In the genomic region with DNA sequence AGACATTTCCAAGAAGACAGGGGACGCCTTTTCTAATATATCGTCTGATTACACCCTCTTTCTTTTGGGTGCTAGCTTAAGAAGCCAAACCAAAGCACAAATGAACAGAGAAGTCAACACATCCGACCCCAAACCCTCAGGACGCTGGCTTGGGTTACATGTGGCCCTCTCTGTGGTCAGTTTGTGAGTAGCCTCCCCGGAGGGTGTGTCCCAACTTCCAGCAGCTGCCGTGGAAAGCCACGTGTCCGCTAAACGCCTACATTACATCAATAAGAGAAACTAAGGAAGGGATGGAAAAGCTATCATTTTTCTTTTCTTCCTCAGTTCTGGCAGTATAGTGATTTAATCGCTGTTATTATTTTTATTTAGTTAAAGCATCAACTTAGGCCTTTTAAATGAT, we compare ENCODE assay signal across 8 cellular contexts. TPM values are rescaled to one million over a fixed set of nuclear protein-coding genes. Genes with fewer than 3 reads are reported as not detected.
DNase-seq lines count a peak whose midpoint lies in the region; ATAC-seq and TF ChIP-seq lines count a peak whose summit lies in the region.

No MANE protein-coding gene starts in this region.

- peak overlapping the region; percentile 51 for H3K4me3 ChIP-seq in AG09309 (ENCODE audit: control insufficient read depth, low read depth, low read length)
- peak overlapping the region in 1 of 3 experiments; percentile 10 for H3K4me3 ChIP-seq in mammary epithelial cell (replicated peaks in 1 of 3; ENCODE audit: insufficient read depth in 1 of 3, low read depth in 2 of 3, low read length in 3 of 3)

- H3K79me2 ChIP-seq in mammary epithelial cell (ENCODE audit: insufficient read depth, low read length): no peaks in the 10 kb centered on the region

- no peak for ATAC-seq in natural killer cell

- H3K4me3 Mint-ChIP-seq in IgD-negative memory B cell (peak overlapping the region; percentile 82 to 95 (median 89)), natural killer cell (peak overlapping the region; percentile 66)

- H3K36me3 ChIP-seq in mammary epithelial cell (ENCODE audit: insufficient read depth, low read length): no peaks in the 10 kb centered on the region

- no peak overlapping the region for H3K9ac ChIP-seq in mammary epithelial cell (ENCODE audit: insufficient read depth, low read length)

- H3K4me2 ChIP-seq in mammary epithelial cell (ENCODE audit: insufficient read depth, low read depth, low read length): peak overlapping the region; percentile 99

- H3K27me3 Mint-ChIP-seq in IgD-negative memory B cell (peaks cover 45% of the 10 kb centered on the region), natural killer cell (ENCODE audit: low read depth in 2 of 2) (peaks cover 40 to 54% of the 10 kb centered on the region in 2 donors)

- peaks cover 19% of the 10 kb centered on the region for H3K4me1 ChIP-seq in mammary epithelial cell (ENCODE audit: insufficient read depth, low read length)

- H3K27me3 ChIP-seq in mammary epithelial cell (ENCODE audit: insufficient read depth, low read length): peaks cover 24% of the 10 kb centered on the region

- H3K36me3 Mint-ChIP-seq in IgD-negative memory B cell: no peaks in the 10 kb centered on the region
- H3K36me3 Mint-ChIP-seq in natural killer cell: no peaks in the 10 kb centered on the region

- dilution Hi-C loops in mammary epithelial cell (cut with HindIII; ENCODE audit: low sequenced_read_pairs): loop anchor here (10.0 kb wide), 1 partner anchor 279 kb away; no protein-coding TSS in a partner anchor

- H4K20me1 ChIP-seq in mammary epithelial cell (ENCODE audit: insufficient read depth, low read length): no peaks in the 10 kb centered on the region

- TF ChIP-seq CTCF in AG09309 (IDR thresholded peaks at IDR 0.05; ENCODE audit: control insufficient read depth, insufficient read depth, low read depth, low read length, missing control alignments): no peak
- no peak for TF ChIP-seq CTCF in mammary epithelial cell (conservative IDR thresholded peaks at IDR 0.05 in 1 of 2, IDR thresholded peaks at IDR 0.05 in 1 of 2; ENCODE audit: extremely low read depth in 1 of 2, insufficient read depth in 1 of 2, low read depth in 1 of 2, low read length in 2 of 2)
- no peak for TF ChIP-seq CTCF in natural killer cell (IDR thresholded peaks at IDR 0.05)

- no TSS peak for BruUV-seq in mammary epithelial cell (replicated peaks; lab: Mats Ljungman, UMichigan)

- no peak overlapping the region for H2AFZ ChIP-seq in mammary epithelial cell (ENCODE audit: low read depth, low read length)

- peaks cover 9 to 14% (median 14%) of the 10 kb centered on the region in 3 donors for H3K4me1 Mint-ChIP-seq in IgD-negative memory B cell
- peaks cover 0 to 13% of the 10 kb centered on the region in 2 donors for H3K4me1 Mint-ChIP-seq in natural killer cell

- CTCF ChIA-PET in mammary epithelial cell (lab: Charles Lee; ENCODE audit: low non-redundant PET): interaction anchor here (0.5 to 0.7 kb wide), 3 partner anchors 34 to 377 kb away, joined by 3 to 4 read pairs (median 3); partner anchors contain the start of gene EEF1E1

- 35% methylated on average over 9 of the region's 10 CpGs for WGBS in mammary epithelial cell (ENCODE audit: low coverage, missing lambda C conversion rate)

- DNase-seq in AG09309 (ENCODE audit: low read depth) (no peak), mammary epithelial cell (no peak), natural killer cell (no peak), MV-4-11 (lab: John Stamatoyannopoulos, UW) (no peak), middle frontal gyrus (ENCODE audit: extremely low spot score, low spot score) (no peak), posterior vena cava (ENCODE audit: low spot score) (no peak), midbrain (lab: John Stamatoyannopoulos, UW) (no peak)

- in situ Hi-C loops in mammary epithelial cell (cut with MboI; ENCODE audit: low sequenced_read_pairs in 2 of 2): loop anchor here (10.0 kb wide), 1 partner anchor 269 kb away; no protein-coding TSS in a partner anchor

- peaks cover 0 to 1% (median 0%) of the 10 kb centered on the region in 3 donors for H3K9me3 Mint-ChIP-seq in IgD-negative memory B cell
- no peaks in the 10 kb centered on the region for H3K9me3 Mint-ChIP-seq in natural killer cell

- intact Hi-C loops in mammary epithelial cell (cut with micrococcal nuclease) (loop anchor here (2.0 to 10.0 kb wide), 3 partner anchors 152 to 461 kb away; partner anchors contain the start of gene TXNDC5), natural killer cell (cut with micrococcal nuclease) (no loop called here), posterior vena cava (cut with DNase I) (loop anchor here in 1 of 2 donors (5.0 kb wide), 1 partner anchor 277 kb away; no protein-coding TSS in a partner anchor)

- no peak overlapping the region for H3K27ac Mint-ChIP-seq in IgD-negative memory B cell
- no peak overlapping the region for H3K27ac Mint-ChIP-seq in natural killer cell

- no peaks in the 10 kb centered on the region for H3K9me3 ChIP-seq in mammary epithelial cell (replicated peaks; ENCODE audit: insufficient read depth, low read length)

- no peak overlapping the region for H3K27ac ChIP-seq in mammary epithelial cell (ENCODE audit: insufficient read depth, low read depth, low read length)

RNA-seq across cellular contexts. Expression of gene BMP6, which starts 0.5 kb away (rescaled TPM):
- polyA plus RNA-seq in IgD-negative memory B cell (0.89 TPM), mammary epithelial cell (4.2 TPM)
- total RNA-seq in mammary epithelial cell (1 to 10 TPM in 1 of 2 donors, under 1 TPM in 1; 0.33 to 1.2 TPM), natural killer cell (1 to 10 TPM in 1 of 3 donors, under 1 TPM in 2; 0.25 to 2.6 (median 0.73) TPM), posterior vena cava (1 to 10 TPM; 2.0 to 5.7 TPM)
- polyA minus RNA-seq in mammary epithelial cell: 12.1 TPM
